In genomic region chr2:99595373-99595772, GRCh38 we compare ENCODE assay signal across 28 cellular contexts.
"Had no signal": no experiment of that assay in that cellular context is flagged by ENCODE, and none has a peak within 500 bp of the region (broad histone marks: within the 10 kb centered on the region; RNA-seq: fewer than 3 reads in every experiment).

No MANE protein-coding gene starts in this region.

- H3K4me3 Mint-ChIP-seq: dendritic cell treated with granulocyte-macrophage colony-stimulating factor and Interleukin-4, amounts not matched to agents 40 ng/mL and 50 ng/mL, for 4 days; endodermal cell; naive thymus-derived CD8-positive, alpha-beta T cell had no signal

- ATAC-seq: esophagus mucosa; gastrocnemius medialis; heart left ventricle; left cardiac atrium; left lung; naive thymus-derived CD8-positive, alpha-beta T cell; pancreas; right lobe of liver; stimulated activated naive CD8-positive, alpha-beta T cell treated with anti-CD3 and anti-CD28 coated beads, Interleukin-15, Interleukin-2, amounts not matched to agents 100 U/mL and 50 U/mL, for 24 hours; upper lobe of right lung had no signal

- DNase-seq: colonic mucosa; effector CD8-positive, alpha-beta T cell; endodermal cell; foreskin fibroblast; gastrocnemius medialis; heart left ventricle; kidney; left cardiac atrium; left lung; mesendoderm; midbrain; naive thymus-derived CD8-positive, alpha-beta T cell; pancreas; right lobe of liver; small intestine; stimulated activated CD4-positive, alpha-beta T cell treated with anti-CD3 and anti-CD28 coated beads, Interleukin-15, amount 100 ng/mL, for 24 hours; stimulated activated CD4-positive, alpha-beta T cell treated with anti-CD3 and anti-CD28 coated beads, Interleukin-2, amount 100 ng/mL, for 48 hours; stimulated activated CD8-positive, alpha-beta memory T cell treated with anti-CD3 and anti-CD28 coated beads, Interleukin-4, amount 100 ng/mL, for 48 hours; stimulated activated naive CD8-positive, alpha-beta T cell treated with anti-CD3 and anti-CD28 coated beads, Interleukin-15, Interleukin-2, amounts not matched to agents 100 U/mL and 50 U/mL, for 24 hours; transverse colon; upper lobe of right lung; uterus had no signal

- H3K9me3 Mint-ChIP-seq: dendritic cell treated with granulocyte-macrophage colony-stimulating factor and Interleukin-4, amounts not matched to agents 40 ng/mL and 50 ng/mL, for 4 days; endodermal cell; naive thymus-derived CD8-positive, alpha-beta T cell had no signal

- H3K4me3 ChIP-seq: colonic mucosa, gastrocnemius medialis, heart left ventricle, hepatocyte, left lung, pancreas, right lobe of liver, suprapubic skin, transverse colon, upper lobe of right lung, uterus had no signal

- H3K27me3 ChIP-seq: colonic mucosa, heart left ventricle, hepatocyte, left lung, neutrophil, pancreas, right lobe of liver, suprapubic skin, transverse colon, uterus had no signal

- H3K9me3 ChIP-seq: colonic mucosa, gastrocnemius medialis, heart left ventricle, left lung, neutrophil, pancreas, right lobe of liver, suprapubic skin, transverse colon, upper lobe of right lung, uterus had no signal

- H3K4me2 ChIP-seq: hepatocyte had no signal

- H3K27me3 Mint-ChIP-seq: dendritic cell treated with granulocyte-macrophage colony-stimulating factor and Interleukin-4, amounts not matched to agents 40 ng/mL and 50 ng/mL, for 4 days had no signal

- H3K4me1 ChIP-seq: colonic mucosa, gastrocnemius medialis, heart left ventricle, left lung, pancreas, right lobe of liver, suprapubic skin, transverse colon, upper lobe of right lung had no signal

- H3K36me3 ChIP-seq: colonic mucosa, gastrocnemius medialis, heart left ventricle, neutrophil, pancreas, right lobe of liver, suprapubic skin, transverse colon, upper lobe of right lung, uterus had no signal

- H2AFZ ChIP-seq: hepatocyte had no signal

- H3K4me1 Mint-ChIP-seq: endodermal cell; naive thymus-derived CD8-positive, alpha-beta T cell had no signal

- H3K27ac ChIP-seq: colonic mucosa, epithelial cell of prostate, gastrocnemius medialis, heart left ventricle, hepatocyte, left lung, neutrophil, pancreas, right lobe of liver, suprapubic skin, transverse colon, upper lobe of right lung, uterus had no signal

- H3K27ac Mint-ChIP-seq: dendritic cell treated with granulocyte-macrophage colony-stimulating factor and Interleukin-4, amounts not matched to agents 40 ng/mL and 50 ng/mL, for 4 days; endodermal cell had no signal

- H3K79me2 ChIP-seq: hepatocyte had no signal
